Comparison of ENCODE assay signal across 24 cellular contexts in the genomic region with DNA sequence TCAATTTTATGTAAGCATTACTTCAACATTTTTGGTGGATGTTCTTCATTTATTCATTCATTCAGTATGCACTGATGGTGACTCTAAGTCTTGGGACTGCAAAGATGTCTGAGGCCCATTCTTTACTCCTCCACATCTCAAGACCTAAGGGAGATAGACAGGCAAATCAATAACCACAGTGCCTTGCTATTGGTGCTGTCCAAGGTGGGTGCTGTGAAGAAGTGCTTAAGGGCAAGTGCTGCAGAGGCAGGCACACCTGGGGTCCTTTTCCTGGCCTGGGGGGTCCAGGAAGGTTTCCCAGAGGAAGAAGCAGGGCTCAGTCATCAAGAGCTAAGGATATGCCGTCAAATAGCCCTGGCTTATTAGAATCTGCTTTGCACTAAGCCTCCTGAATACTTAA.
"Had no signal": no experiment of that assay in that cellular context is flagged by ENCODE, and none has a peak within 500 bp of the region (broad histone marks: within the 10 kb centered on the region; RNA-seq: fewer than 3 reads in every experiment).

No MANE protein-coding gene starts in this region.

- H3K9me3 ChIP-seq: SJSA1 had no signal

- H3K36me3 Mint-ChIP-seq: activated naive CD8-positive, alpha-beta T cell; WTC11 had no signal

- FAIRE-seq: astrocyte, RCC 7860 had no signal

- DNase-seq: activated CD4-positive, alpha-beta T cell treated with anti-CD3 and anti-CD28 coated beads for 48 hours; activated CD4-positive, alpha-beta T cell treated with anti-CD3 and anti-CD28 coated beads, Interleukin-2, amount 50 U/mL, for 4 hours; activated CD4-positive, CD25-positive, alpha-beta regulatory T cell treated with anti-CD3 and anti-CD28 coated beads, Interleukin-2, amount 50 U/mL, for 72 hours; activated effector memory CD4-positive, alpha-beta T cell treated with anti-CD3 and anti-CD28 coated beads, Interleukin-2, amount 50 U/mL, for 16 hours; activated naive CD4-positive, alpha-beta T cell treated with Interleukin-2 at 50 U/mL for 16 hours; activated T-cell treated with anti-CD3 and anti-CD28 coated beads, Interleukin-2, amount 50 U/mL, for 4 hours; amygdala; brain microvascular endothelial cell; MM.1S; NCI-H1105; NCI-H1436; NCI-H1694 treated with DMSO at 0.1 percent for 48 hours; NCI-H2029 treated with DMSO at 0.1 percent for 48 hours; NCI-H510A treated with DMSO at 0.1 percent for 48 hours; NCI-H69; SHP77; T-helper 17 cell; T-helper 9 cell had no signal

- H3K4me3 ChIP-seq: cardiac muscle cell, SJSA1 had no signal

- H3K4me3 Mint-ChIP-seq: activated naive CD8-positive, alpha-beta T cell; activated T-cell treated with anti-CD3 and anti-CD28 coated beads, Interleukin-2, amount 50 U/mL, for 4 hours; T-helper 17 cell; WTC11 had no signal

- H3K27ac Mint-ChIP-seq: activated naive CD8-positive, alpha-beta T cell; T-helper 17 cell; WTC11 had no signal

- H3K27me3 ChIP-seq: brain microvascular endothelial cell, cardiac muscle cell, SJSA1 had no signal

- H3K9me3 Mint-ChIP-seq: activated T-cell treated with anti-CD3 and anti-CD28 coated beads, Interleukin-2, amount 50 U/mL, for 4 hours; WTC11 had no signal

- H3K36me3 ChIP-seq: brain microvascular endothelial cell, cardiac muscle cell had no signal

- ATAC-seq: activated T-cell treated with anti-CD3 and anti-CD28 coated beads, Interleukin-2, amount 50 U/mL, for 4 hours; T-helper 17 cell; WTC11 had no signal

- H3K27ac ChIP-seq: brain microvascular endothelial cell, cardiac muscle cell, SJSA1 had no signal
